ENCODE assay signal across 8 cellular contexts in genomic region chr4:155953151-155954117, GRCh38.
DNase-seq lines count a peak whose midpoint lies in the region; ATAC-seq and TF ChIP-seq lines count a peak whose summit lies in the region.

Gene CTSO, minus strand, starts transcription at chr4:155953866. Its CDS starts 19 bp downstream, at chr4:155953847.

- H3K9me3 Mint-ChIP-seq in memory B cell = no peaks in the 10 kb centered on the region

- H4K20me1 ChIP-seq in BLaER1 = no peaks in the 10 kb centered on the region

- no peaks in the 10 kb centered on the region for H3K27me3 ChIP-seq in BLaER1
- no peaks in the 10 kb centered on the region for H3K27me3 ChIP-seq in effector memory CD4-positive, alpha-beta T cell (replicated peaks; ENCODE audit: control insufficient read depth, insufficient read depth, low read length, poor library complexity, severe bottlenecking)

- no peaks in the 10 kb centered on the region for H3K36me3 ChIP-seq in BLaER1
- no peaks in the 10 kb centered on the region for H3K36me3 ChIP-seq in effector memory CD4-positive, alpha-beta T cell (ENCODE audit: control insufficient read depth, insufficient read depth, low read length)

- peak; percentile 76 for DNase-seq in NCI-H748 (lab: John Stamatoyannopoulos, UW; ENCODE audit: unreplicated experiment)
- DNase-seq in activated CD8-positive, alpha-beta memory T cell treated with anti-CD3 and anti-CD28 coated beads for 1 hour (ENCODE audit: extremely low read depth in 1 of 2, low read depth in 1 of 2) = peak; percentile 11 to 49
- DNase-seq in effector memory CD4-positive, alpha-beta T cell = peak; percentile 36 to 52 (median 46)
- DNase-seq in memory B cell (ENCODE audit: low spot score in 2 of 2) = peak; percentile 62 to 68
- peak; percentile 42 for DNase-seq in stimulated activated CD8-positive, alpha-beta memory T cell treated with anti-CD3 and anti-CD28 coated beads, Interleukin-12 subunit alpha, Interleukin-12 subunit beta, amount 100 ng/mL, for 24 hours (ENCODE audit: extremely low read depth)

- H3K27ac ChIP-seq in BLaER1 = peak within 1 kb of the TSS; percentile 96
- peak within 1 kb of the TSS; percentile 82 for H3K27ac ChIP-seq in effector memory CD4-positive, alpha-beta T cell (ENCODE audit: insufficient read depth, low read length, poor library complexity, severe bottlenecking)

- ATAC-seq in HG03442 (IDR thresholded peaks at IDR 0.05; ENCODE audit: unreplicated experiment) = peak; percentile 93
- peak; percentile 88 for ATAC-seq in memory B cell (ENCODE audit: low read depth)

- peak within 1 kb of the TSS; percentile 98 for H3K27ac Mint-ChIP-seq in memory B cell

- H3K36me3 Mint-ChIP-seq in memory B cell = no peaks in the 10 kb centered on the region

- H3K4me3 Mint-ChIP-seq in memory B cell = peak within 1 kb of the TSS; percentile 98

- H3K4me2 ChIP-seq in BLaER1 = peak within 1 kb of the TSS; percentile 65

- peak; percentile 89 for TF ChIP-seq POLR2A in GM19193 (IDR thresholded peaks at IDR 0.05; ENCODE audit: extremely low read depth, insufficient read depth, insufficient read length)

- no peaks in the 10 kb centered on the region for H3K27me3 Mint-ChIP-seq in memory B cell

- H3K9me3 ChIP-seq in BLaER1 = no peaks in the 10 kb centered on the region
- H3K9me3 ChIP-seq in effector memory CD4-positive, alpha-beta T cell (ENCODE audit: control insufficient read depth, low read length) = no peaks in the 10 kb centered on the region

- H3K9ac ChIP-seq in BLaER1 = peak within 1 kb of the TSS; percentile 90

- 0 out of 2 replicates have a peak, but pooled peaks cover 4% of the 10 kb centered on the region for H3K4me1 ChIP-seq in BLaER1
- no peaks in the 10 kb centered on the region for H3K4me1 ChIP-seq in effector memory CD4-positive, alpha-beta T cell (ENCODE audit: control insufficient read depth, insufficient read depth, low read length, poor library complexity, severe bottlenecking)

- peaks cover 9% of the 10 kb centered on the region for H3K4me1 Mint-ChIP-seq in memory B cell

- H3K4me3 ChIP-seq in BLaER1 = peak within 1 kb of the TSS; percentile 76
- peak within 1 kb of the TSS; percentile 94 for H3K4me3 ChIP-seq in effector memory CD4-positive, alpha-beta T cell (ENCODE audit: insufficient read depth, low read depth, low read length, poor library complexity, severe bottlenecking)

Comparison
In these comparisons a context has a peak if more than half of its experiments do, and no peak if none do; other contexts are left out.
1. Peak in every context shown above with its lines: DNase-seq, ATAC-seq, H3K4me3 ChIP-seq and H3K27ac ChIP-seq.